ENCODE assay signal across 8 cellular contexts in genomic region chr16:72664122-72664479, GRCh38.
A peak's percentile ranks its signal among the peaks of the same experiment; 100 is the strongest.
DNase-seq lines count a peak whose midpoint lies in the region; ATAC-seq and TF ChIP-seq lines count a peak whose summit lies in the region.

No MANE protein-coding gene starts in this region.

- ATAC-seq in activated CD4-positive, CD25-positive, alpha-beta regulatory T cell treated with anti-CD3 and anti-CD28 coated beads, Interleukin-2, amount 50 U/mL, for 24 hours: no peak
- ATAC-seq in left lobe of liver: no peak

- H3K27ac Mint-ChIP-seq in IgD-negative memory B cell: peak overlapping the region; percentile 92 to 96 (median 96)

- H3K4me2 ChIP-seq in mammary epithelial cell (ENCODE audit: insufficient read depth, low read depth, low read length): peak overlapping the region; percentile 84

- peaks cover 2% of the 10 kb centered on the region for H3K36me3 ChIP-seq in mammary epithelial cell (ENCODE audit: insufficient read depth, low read length)
- H3K36me3 ChIP-seq in muscle layer of colon (ENCODE audit: insufficient read depth, low read length): no peaks in the 10 kb centered on the region

- peak overlapping the region; percentile 97 for H2AFZ ChIP-seq in mammary epithelial cell (ENCODE audit: low read depth, low read length)

- WGBS in mammary epithelial cell (ENCODE audit: low coverage, missing lambda C conversion rate): 0% methylated on average over 17 of the region's 17 CpGs

- no peak for TF ChIP-seq CTCF in mammary epithelial cell (conservative IDR thresholded peaks at IDR 0.05 in 1 of 2, IDR thresholded peaks at IDR 0.05 in 1 of 2; ENCODE audit: extremely low read depth in 1 of 2, insufficient read depth in 1 of 2, low read depth in 1 of 2, low read length in 2 of 2)

- H3K4me1 ChIP-seq in mammary epithelial cell (ENCODE audit: insufficient read depth, low read length): peaks cover 10% of the 10 kb centered on the region
- peaks cover 9% of the 10 kb centered on the region for H3K4me1 ChIP-seq in muscle layer of colon (ENCODE audit: insufficient read depth, low read length)

- DNase-seq in ACHN (peak; percentile 40), mammary epithelial cell (no peak), COLO829 (ENCODE audit: low spot score) (no peak), mesenteric fat pad (ENCODE audit: low spot score) (no peak), left lobe of liver (ENCODE audit: low spot score) (no peak)

- H3K27me3 ChIP-seq in mammary epithelial cell (ENCODE audit: insufficient read depth, low read length) (no peaks in the 10 kb centered on the region), muscle layer of colon (ENCODE audit: control insufficient read depth in 1 of 2, insufficient read depth in 2 of 2, low read length in 2 of 2) (no peaks in the 10 kb centered on the region)

- dilution Hi-C loops in mammary epithelial cell (cut with HindIII; ENCODE audit: low sequenced_read_pairs): no loop called here

- H3K27ac ChIP-seq in mammary epithelial cell (ENCODE audit: insufficient read depth, low read depth, low read length) (peak overlapping the region; percentile 86), muscle layer of colon (ENCODE audit: low read depth, low read length) (peak overlapping the region; percentile 49)

- peaks cover 8 to 11% (median 9%) of the 10 kb centered on the region in 3 donors for H3K4me1 Mint-ChIP-seq in IgD-negative memory B cell

- no peaks in the 10 kb centered on the region for H4K20me1 ChIP-seq in mammary epithelial cell (ENCODE audit: insufficient read depth, low read length)

- H3K9ac ChIP-seq in mammary epithelial cell (ENCODE audit: insufficient read depth, low read length): peak overlapping the region; percentile 90
- H3K9ac ChIP-seq in muscle layer of colon (ENCODE audit: low read length): peak overlapping the region; percentile 76

- no peaks in the 10 kb centered on the region for H3K27me3 Mint-ChIP-seq in IgD-negative memory B cell

- H3K4me3 ChIP-seq in mammary epithelial cell (replicated peaks in 1 of 3; ENCODE audit: insufficient read depth in 1 of 3, low read depth in 2 of 3, low read length in 3 of 3): peak overlapping the region; percentile 74 to 85 (median 81)
- peak overlapping the region; percentile 55 to 90 for H3K4me3 ChIP-seq in muscle layer of colon (ENCODE audit: low read depth in 1 of 2, low read length in 2 of 2)

- CTCF ChIA-PET in mammary epithelial cell (lab: Charles Lee; ENCODE audit: low non-redundant PET): no interaction called here

- no peaks in the 10 kb centered on the region for H3K9me3 Mint-ChIP-seq in IgD-negative memory B cell

- in situ Hi-C loops in ACHN (cut with HindIII; ENCODE audit: low pct_ligation_motif_present, low pct_unique_long_range_greater_than_20kb, low sequenced_read_pairs): no loop called here
- in situ Hi-C loops in mammary epithelial cell (cut with MboI; ENCODE audit: low sequenced_read_pairs in 2 of 2): no loop called here

- H3K9me3 ChIP-seq in mammary epithelial cell (replicated peaks; ENCODE audit: insufficient read depth, low read length) (no peaks in the 10 kb centered on the region), muscle layer of colon (ENCODE audit: low read length) (no peaks in the 10 kb centered on the region)

- H3K79me2 ChIP-seq in mammary epithelial cell (ENCODE audit: insufficient read depth, low read length): peaks cover 23% of the 10 kb centered on the region

- H3K36me3 Mint-ChIP-seq in IgD-negative memory B cell: peaks cover 1% of the 10 kb centered on the region

- BruUV-seq in mammary epithelial cell (replicated peaks; lab: Mats Ljungman, UMichigan): no TSS peak

- intact Hi-C loops in mammary epithelial cell (cut with micrococcal nuclease): loop anchor here (10.0 kb wide), 2 partner anchors 419 to 1211 kb away; no protein-coding TSS in a partner anchor

- H3K4me3 Mint-ChIP-seq in IgD-negative memory B cell: peak overlapping the region; percentile 99 to 100 (median 99)
